ENCODE assay signal across 22 cellular contexts in genomic region chr18:49381267-49381865, GRCh38.
"Had no signal": no experiment of that assay in that cellular context is flagged by ENCODE, and none has a peak within 500 bp of the region (broad histone marks: within the 10 kb centered on the region; RNA-seq: fewer than 3 reads in every experiment).

No MANE protein-coding gene starts in this region.

- ATAC-seq: foreskin keratinocyte; gastroesophageal sphincter; left lobe of liver; lower lobe of right lung; natural killer cell treated with Interleukin-12 subunit alpha and Interleukin-12 subunit beta and Interleukin-15 and Interleukin-18, amount 100 ng/mL, for 72 hours; pancreas; sciatic nerve; stimulated activated effector memory CD8-positive, alpha-beta T cell treated with anti-CD3 and anti-CD28 coated beads, Interleukin-12 subunit alpha, Interleukin-12 subunit beta, amount 100 ng/mL, for 72 hours had no signal

- H3K9me3 ChIP-seq: neutrophil, pancreas, thyroid gland had no signal

- H3K4me3 ChIP-seq: coronary artery, esophagus muscularis mucosa, gastroesophageal sphincter, lower lobe of right lung, pancreas, stomach, thyroid gland had no signal

- H3K36me3 ChIP-seq: neutrophil, pancreas, thyroid gland had no signal

- H3K27me3 ChIP-seq: esophagus muscularis mucosa, foreskin keratinocyte, gastroesophageal sphincter, neutrophil, pancreas, stomach, thyroid gland had no signal

- H3K4me1 ChIP-seq: esophagus muscularis mucosa, foreskin keratinocyte, lower lobe of right lung, pancreas, stomach had no signal

- DNase-seq: dermis blood vessel endothelial cell; effector memory CD4-positive, alpha-beta T cell; foreskin keratinocyte; kidney; lower lobe of right lung; naive B cell; pancreas; retina; stimulated activated CD4-positive, alpha-beta T cell treated with anti-CD3 and anti-CD28 coated beads, Interleukin-2, amount 100 ng/mL, for 24 hours; stimulated activated CD4-positive, alpha-beta T cell treated with anti-CD3 and anti-CD28 coated beads, Interleukin-4, amount 100 ng/mL, for 24 hours; stimulated activated naive CD4-positive, alpha-beta T cell treated with Interleukin-2 at 50 U/mL for 16 hours; stomach; thyroid gland; trophoblast cell had no signal

- H3K27ac ChIP-seq: coronary artery, esophagus muscularis mucosa, foreskin keratinocyte, gastroesophageal sphincter, lower lobe of right lung, neutrophil, pancreas, stomach, thyroid gland had no signal
